In genomic region chr19:1285737-1286360, GRCh38 we compare ENCODE assay signal across 10 cellular contexts. TPM values are rescaled to one million over a fixed set of nuclear protein-coding genes. Genes with fewer than 3 reads are reported as not detected.
DNase-seq lines count a peak whose midpoint lies in the region; ATAC-seq and TF ChIP-seq lines count a peak whose summit lies in the region.
"Had no signal": no experiment of that assay in that cellular context is flagged by ENCODE, and none has a peak within 500 bp of the region (broad histone marks: within the 10 kb centered on the region; RNA-seq: fewer than 3 reads in every experiment).

EFNA2 (plus strand) TSS chr19:1285873; CDS start chr19:1286169, 296 bp downstream.

- CTCF ChIA-PET in RWPE1 (lab: Yijun Ruan, JAX), result interaction anchor here (0.6 kb wide), 1 partner anchor 403 kb away, joined by 3 read pairs; no protein-coding TSS in a partner anchor

- H3K27ac ChIP-seq in RWPE1, result peak within 1 kb of the TSS; percentile 32
- H3K27ac ChIP-seq in esophagus (ENCODE audit: low read depth in 2 of 2, low read length in 1 of 2), result peak within 1 kb of the TSS; percentile 57 to 81
- H3K27ac ChIP-seq in neuronal stem cell (replicated peaks; ENCODE audit: low read length), result no peak within 1 kb of the TSS
- H3K27ac ChIP-seq: SJSA1 had no signal

- peak within 1 kb of the TSS; percentile 85 for H3K23ac ChIP-seq in neuronal stem cell (ENCODE audit: low read depth, low read length, poor library complexity)

- H3K27me3 ChIP-seq in H7 (ENCODE audit: control insufficient read depth, insufficient read depth, low read length) (peaks cover 13% of the 10 kb centered on the region), esophagus (ENCODE audit: control insufficient read depth in 1 of 2, insufficient read depth in 2 of 2, low read length in 2 of 2) (peaks cover 0 to 26% of the 10 kb centered on the region in 2 donors), neuronal stem cell (ENCODE audit: control insufficient read depth in 3 of 3, insufficient read depth in 3 of 3, low read depth in 1 of 3, low read length in 3 of 3) (peaks cover 0 to 11% (median 4%) of the 10 kb centered on the region in 3 experiments)

- ATAC-seq in GM19395 (IDR thresholded peaks at IDR 0.05; ENCODE audit: unreplicated experiment) (no peak), GM19467 (IDR thresholded peaks at IDR 0.05; ENCODE audit: unreplicated experiment) (no peak), GM18868 (IDR thresholded peaks at IDR 0.05; ENCODE audit: unreplicated experiment) (no peak)

- DNase-seq in H7 (peak; percentile 93), RWPE1 (ENCODE audit: low spot score) (no peak), neuronal stem cell (ENCODE audit: low spot score) (no peak)
- DNase-seq: activated effector memory CD4-positive, alpha-beta T cell treated with Interleukin-2 at 50 U/mL for 16 hours had no signal

- POLR2A ChIA-PET in RWPE1 (lab: Yijun Ruan, JAX; ENCODE audit: low non-redundant PET), result no interaction called here

- peak within 1 kb of the TSS; percentile 91 for H2BK15ac ChIP-seq in neuronal stem cell (ENCODE audit: low read length)

- H3K4me1 ChIP-seq in esophagus (ENCODE audit: control insufficient read depth in 2 of 2, insufficient read depth in 2 of 2, low read length in 1 of 2) (peaks cover 20 to 29% of the 10 kb centered on the region in 2 donors), neuronal stem cell (ENCODE audit: control insufficient read depth in 2 of 2, insufficient read depth in 1 of 2, low read depth in 1 of 2, low read length in 2 of 2) (peaks cover 14 to 32% of the 10 kb centered on the region in 2 donors)

- peak within 1 kb of the TSS; percentile 39 for H4K91ac ChIP-seq in neuronal stem cell (ENCODE audit: low read depth, low read length, poor library complexity)

- H2BK120ac ChIP-seq in neuronal stem cell (ENCODE audit: low read depth, low read length), result peak within 1 kb of the TSS; percentile 17

- peak within 1 kb of the TSS; percentile 97 for H3K18ac ChIP-seq in neuronal stem cell (ENCODE audit: low read length)

- H3K4me3 ChIP-seq in H7 (ENCODE audit: insufficient read depth, low read depth, low read length), result peak within 1 kb of the TSS; percentile 40
- peak within 1 kb of the TSS; percentile 28 to 40 for H3K4me3 ChIP-seq in esophagus (ENCODE audit: low read depth in 1 of 2, low read length in 2 of 2)
- H3K4me3 ChIP-seq in neuronal stem cell (ENCODE audit: low read length in 2 of 2), result peak within 1 kb of the TSS; percentile 75 to 87
- H3K4me3 ChIP-seq: SJSA1 had no signal

- H3K79me1 ChIP-seq in neuronal stem cell (ENCODE audit: low read depth, low read length), result peaks cover 33% of the 10 kb centered on the region

- 1% methylated on average over 39 to 113 of the region's 113 CpGs for WGBS in esophagus, 2 donors
- WGBS in neuronal stem cell (ENCODE audit: extremely low coverage in 2 of 2, insufficient read length in 2 of 2, insufficient replicate concordance in 1 of 2), 2 donors, result no CpG with 5 or more reads among the region's 113 CpGs

- peak within 1 kb of the TSS; percentile 100 for H2AK5ac ChIP-seq in neuronal stem cell (ENCODE audit: low read depth, low read length)

- H2AFZ ChIP-seq in neuronal stem cell (ENCODE audit: low read length), result peak within 1 kb of the TSS; percentile 88

- peak within 1 kb of the TSS; percentile 89 for H3K4me2 ChIP-seq in neuronal stem cell (ENCODE audit: insufficient read depth, low read length, poor library complexity, severe bottlenecking)

- H3K9me3 ChIP-seq in esophagus (ENCODE audit: control insufficient read depth in 2 of 2, insufficient read depth in 1 of 2, low read depth in 1 of 2, low read length in 1 of 2) (no peaks in the 10 kb centered on the region), neuronal stem cell (replicated peaks in 1 of 2; ENCODE audit: control insufficient read depth in 2 of 2, insufficient read depth in 1 of 2, low read depth in 1 of 2, low read length in 2 of 2) (no peaks in the 10 kb centered on the region)
- H3K9me3 ChIP-seq: SJSA1 had no signal

- H3K9ac ChIP-seq in neuronal stem cell (ENCODE audit: low read depth, low read length, poor library complexity), result peak within 1 kb of the TSS; percentile 92

- peak within 1 kb of the TSS; percentile 90 for H3K14ac ChIP-seq in neuronal stem cell (ENCODE audit: low read length)

- H3K4ac ChIP-seq in neuronal stem cell (ENCODE audit: low read length), result peak within 1 kb of the TSS; percentile 78

- H2BK12ac ChIP-seq in neuronal stem cell (ENCODE audit: low read length), result peak within 1 kb of the TSS; percentile 58

- no peak for TF ChIP-seq CTCF in RWPE1 (conservative IDR thresholded peaks at IDR 0.05; ENCODE audit: low read depth)

- H3K36me3 ChIP-seq in H7 (replicated peaks; ENCODE audit: control insufficient read depth, insufficient read depth, low read length) (no peaks in the 10 kb centered on the region), esophagus (ENCODE audit: control insufficient read depth in 2 of 2, insufficient read depth in 2 of 2, low read length in 1 of 2) (no peaks in the 10 kb centered on the region), neuronal stem cell (replicated peaks in 1 of 2; ENCODE audit: control insufficient read depth in 2 of 2, insufficient read depth in 2 of 2, low read length in 2 of 2) (no peaks in the 10 kb centered on the region)
- H3K36me3 ChIP-seq: SJSA1 had no signal

- H2BK5ac ChIP-seq in neuronal stem cell (ENCODE audit: low read length), result peak within 1 kb of the TSS; percentile 98

- H4K8ac ChIP-seq in neuronal stem cell (ENCODE audit: low read depth, low read length), result no peak within 1 kb of the TSS

RNA-seq across cellular contexts. Expression of gene EFNA2, which starts in this region (rescaled TPM):
- 12.4 and 20.2 TPM in 2 replicates for total RNA-seq in H7 (2014; rRNA removed; shearing (Covaris generic))
- under 1 TPM; 0.18 to 0.39 TPM for polyA plus RNA-seq in esophagus
- polyA plus RNA-seq in neuronal stem cell (2013, experiment 1 of 2), result 41.4 TPM
- polyA plus RNA-seq in neuronal stem cell (2013, experiment 2 of 2), result 40.6 TPM
- total RNA-seq: M059J, SJSA1 had no signal
